31 cellular contexts compared by ENCODE assay signal in the genomic region with DNA sequence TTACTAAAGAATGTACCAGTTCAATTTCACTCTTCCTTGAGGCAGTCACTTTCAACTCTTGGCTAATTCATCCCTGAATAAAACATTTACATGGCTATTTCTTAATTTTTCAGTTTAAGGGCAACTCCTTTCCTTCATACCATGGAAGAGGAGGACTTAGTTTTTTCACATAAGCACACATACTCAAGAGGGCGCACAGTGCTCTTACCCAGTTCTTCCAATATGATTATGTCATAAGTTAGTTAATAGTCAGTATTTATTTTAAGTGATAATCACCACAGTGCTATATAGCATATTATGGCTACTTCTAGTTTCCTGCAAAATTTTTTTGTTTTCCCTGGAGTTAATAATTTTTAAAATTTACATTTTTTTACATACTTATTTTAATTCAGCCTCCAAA.
"Had no signal": no experiment of that assay in that cellular context is flagged by ENCODE, and none has a peak within 500 bp of the region (broad histone marks: within the 10 kb centered on the region; RNA-seq: fewer than 3 reads in every experiment).

No MANE protein-coding gene starts in this region.

- H3K4me3 Mint-ChIP-seq: activated CD4-positive, alpha-beta T cell treated with anti-CD3 and anti-CD28 coated beads, Interleukin-2, amount 10 ng/mL, durations not matched to agents 24 days and 14 days; activated CD8-positive, alpha-beta T cell treated with anti-CD3 and anti-CD28 coated beads for 36 hours; activated T-cell treated with anti-CD3 and anti-CD28 coated beads, Interleukin-2, amount 50 U/mL, for 4 hours; activated T-helper 17 cell treated with anti-CD3 and anti-CD28 coated beads, Interleukin-2, amount 50 U/mL, for 72 hours; naive thymus-derived CD8-positive, alpha-beta T cell; neural progenitor cell; stimulated activated naive B cell treated with anti-CD40 and anti-IgM and Interleukin-4, amounts not matched to agents 10 μg/mL and 1 μg/mL and 100 μg/mL, for 72 hours had no signal

- H3K9ac ChIP-seq: neural progenitor cell, parathyroid adenoma had no signal

- H3K9me3 Mint-ChIP-seq: activated T-helper 17 cell treated with anti-CD3 and anti-CD28 coated beads, Interleukin-2, amount 50 U/mL, for 72 hours had no signal

- H3K4me2 ChIP-seq: neural progenitor cell had no signal

- H3K4me1 ChIP-seq: left lung, lower lobe of right lung, parathyroid adenoma, psoas muscle, vagina had no signal

- H3K9me3 ChIP-seq: psoas muscle, thyroid gland had no signal

- H3K27me3 ChIP-seq: esophagus squamous epithelium, left lung, neural progenitor cell, sigmoid colon, stomach, thyroid gland, upper lobe of left lung, vagina had no signal

- H3K27me3 Mint-ChIP-seq: activated CD4-positive, alpha-beta T cell treated with anti-CD3 and anti-CD28 coated beads, Interleukin-2, amount 10 ng/mL, durations not matched to agents 24 days and 14 days; activated CD8-positive, alpha-beta T cell treated with anti-CD3 and anti-CD28 coated beads for 36 hours; activated T-helper 17 cell treated with anti-CD3 and anti-CD28 coated beads, Interleukin-2, amount 50 U/mL, for 72 hours; naive thymus-derived CD8-positive, alpha-beta T cell; stimulated activated naive B cell treated with anti-CD40 and anti-IgM and Interleukin-4, amounts not matched to agents 10 μg/mL and 1 μg/mL and 100 μg/mL, for 72 hours had no signal

- H3K27ac Mint-ChIP-seq: activated CD4-positive, alpha-beta T cell treated with anti-CD3 and anti-CD28 coated beads, Interleukin-2, amount 10 ng/mL, durations not matched to agents 24 days and 14 days; activated CD8-positive, alpha-beta T cell treated with anti-CD3 and anti-CD28 coated beads for 36 hours; activated T-helper 17 cell treated with anti-CD3 and anti-CD28 coated beads, Interleukin-2, amount 50 U/mL, for 72 hours; naive thymus-derived CD8-positive, alpha-beta T cell; neural progenitor cell; stimulated activated naive B cell treated with anti-CD40 and anti-IgM and Interleukin-4, amounts not matched to agents 10 μg/mL and 1 μg/mL and 100 μg/mL, for 72 hours had no signal

- DNase-seq: activated CD4-positive, alpha-beta T cell treated with anti-CD3 and anti-CD28 coated beads, Interleukin-2, amount 10 ng/mL, durations not matched to agents 24 days and 14 days; activated CD4-positive, CD25-positive, alpha-beta regulatory T cell treated with anti-CD3 and anti-CD28 coated beads, Interleukin-2, amount 50 U/mL, for 72 hours; activated CD8-positive, alpha-beta T cell treated with anti-CD3 and anti-CD28 coated beads for 36 hours; activated gamma-delta T cell treated with Interleukin-2 at 50 U/mL for 16 hours; activated naive CD4-positive, alpha-beta T cell treated with anti-CD3 and anti-CD28 coated beads, Interleukin-2, amount 50 U/mL, for 16 hours; activated T-cell treated with anti-CD3 and anti-CD28 coated beads, Interleukin-2, amount 50 U/mL, for 4 hours; amygdala; caudate nucleus; dermis blood vessel endothelial cell; effector CD4-positive, alpha-beta T cell; esophagus squamous epithelium; kidney glomerular epithelial cell; left lung; lower lobe of right lung; mesenchymal stem cell; naive thymus-derived CD8-positive, alpha-beta T cell; occipital lobe; psoas muscle; sigmoid colon; stimulated activated CD4-positive, alpha-beta T cell treated with anti-CD3 and anti-CD28 coated beads, Interleukin-15, amount 100 ng/mL, for 24 hours; stimulated activated CD4-positive, alpha-beta T cell treated with anti-CD3 and anti-CD28 coated beads, Interleukin-2, amount 100 ng/mL, for 24 hours; stimulated activated naive B cell treated with anti-CD40 and anti-IgM and Interleukin-4, amounts not matched to agents 10 μg/mL and 1 μg/mL and 100 μg/mL, for 72 hours; stomach; T1000; thyroid gland; upper lobe of left lung had no signal

- H3K4me3 ChIP-seq: esophagus squamous epithelium, left lung, lower lobe of right lung, neural progenitor cell, psoas muscle, sigmoid colon, stomach, thyroid gland, upper lobe of left lung, vagina had no signal

- H3K4me1 Mint-ChIP-seq: neural progenitor cell had no signal

- H3K27ac ChIP-seq: epithelial cell of prostate, esophagus squamous epithelium, left lung, lower lobe of right lung, neural progenitor cell, parathyroid adenoma, psoas muscle, sigmoid colon, stomach, thyroid gland, upper lobe of left lung, vagina had no signal

- H2AFZ ChIP-seq: neural progenitor cell, parathyroid adenoma had no signal
